In genomic region chr9:8366161-8366926, GRCh38 we compare ENCODE assay signal across 12 cellular contexts.
DNase-seq lines count a peak whose midpoint lies in the region; ATAC-seq and TF ChIP-seq lines count a peak whose summit lies in the region.
"Had no signal": no experiment of that assay in that cellular context is flagged by ENCODE, and none has a peak within 500 bp of the region (broad histone marks: within the 10 kb centered on the region; RNA-seq: fewer than 3 reads in every experiment).

No MANE protein-coding gene starts in this region.

- H3K27ac ChIP-seq in breast epithelium = no peak overlapping the region
- H3K27ac ChIP-seq in substantia nigra (ENCODE audit: low read depth, low read length, poor library complexity, severe bottlenecking) = peak overlapping the region; percentile 32
- H3K27ac ChIP-seq: suprapubic skin had no signal

- CTCF ChIA-PET in MCF 10A (lab: Yijun Ruan, JAX) = no interaction called here

- H3K4me3 ChIP-seq in breast epithelium = no peak overlapping the region
- no peak overlapping the region for H3K4me3 ChIP-seq in fibroblast of the aortic adventitia (ENCODE audit: low read depth, low read length)
- H3K4me3 ChIP-seq: suprapubic skin had no signal

- TF ChIP-seq CTCF in MCF 10A (IDR thresholded peaks at IDR 0.05; ENCODE audit: unreplicated experiment) (no peak), breast epithelium (IDR thresholded peaks at IDR 0.05) (no peak), fibroblast of the aortic adventitia (IDR thresholded peaks at IDR 0.05; ENCODE audit: insufficient read depth, low read length) (no peak)

- POLR2A ChIA-PET in MCF 10A (lab: Yijun Ruan, JAX) = no interaction called here

- H3K27me3 ChIP-seq in breast epithelium = no peaks in the 10 kb centered on the region
- H3K27me3 ChIP-seq: suprapubic skin had no signal

- no peaks in the 10 kb centered on the region for H3K4me1 Mint-ChIP-seq in MCF 10A (ENCODE audit: insufficient read depth, unreplicated experiment)

- H3K4me3 Mint-ChIP-seq in MCF 10A (ENCODE audit: unreplicated experiment) = no peak overlapping the region

- ATAC-seq in SK-N-SH treated with all-trans-retinoic acid at 6 μM for 48 hours = peak; percentile 48; the same call in 2 of the 3 replicates

- no peaks in the 10 kb centered on the region for H3K27me3 Mint-ChIP-seq in MCF 10A (ENCODE audit: insufficient read depth, unreplicated experiment)

- DNase-seq in MCF 10A (ENCODE audit: unreplicated experiment) = peak; percentile 57
- no peak for DNase-seq in breast epithelium (ENCODE audit: low spot score in 2 of 2)
- DNase-seq in fibroblast of the aortic adventitia (ENCODE audit: low read depth) = peak; percentile 70
- DNase-seq in substantia nigra (lab: John Stamatoyannopoulos, UW) = peak in 1 of 49 donors; percentile 8
- DNase-seq in midbrain (lab: John Stamatoyannopoulos, UW) = no peak
- no peak for DNase-seq in T-helper 9 cell
- no peak for DNase-seq in NCI-H226
- DNase-seq: activated CD4-positive, alpha-beta T cell treated with anti-CD3 and anti-CD28 coated beads, Interleukin-2, amount 50 U/mL, for 4 hours; NCI-H510A treated with DMSO at 0.1 percent for 48 hours; stimulated activated CD4-positive, alpha-beta T cell treated with anti-CD3 and anti-CD28 coated beads, Interleukin-4, amount 100 ng/mL, for 24 hours had no signal

- H3K4me1 ChIP-seq in breast epithelium = no peaks in the 10 kb centered on the region
- H3K4me1 ChIP-seq: suprapubic skin had no signal

- no peak overlapping the region for H3K27ac Mint-ChIP-seq in MCF 10A (ENCODE audit: low read depth, unreplicated experiment)

- H3K9me3 Mint-ChIP-seq in MCF 10A (ENCODE audit: unreplicated experiment) = no peaks in the 10 kb centered on the region

- intact Hi-C loops in MCF 10A (cut with micrococcal nuclease) = loop anchor here (5.0 kb wide), 1 partner anchor 531 kb away; no protein-coding TSS in a partner anchor
- intact Hi-C loops in breast epithelium (cut with DNase I; ENCODE audit: low total_unique reads) = loop anchor here (5.0 kb wide), 1 partner anchor 1104 kb away; no protein-coding TSS in a partner anchor

- H3K36me3 ChIP-seq in breast epithelium = no peaks in the 10 kb centered on the region
- H3K36me3 ChIP-seq: suprapubic skin had no signal

- no peaks in the 10 kb centered on the region for H3K9me3 ChIP-seq in breast epithelium
- H3K9me3 ChIP-seq: suprapubic skin had no signal

- no peaks in the 10 kb centered on the region for H3K36me3 Mint-ChIP-seq in MCF 10A (ENCODE audit: insufficient read depth, unreplicated experiment)

- BruUV-seq in MCF 10A (replicated peaks; lab: Mats Ljungman, UMichigan) = no TSS peak

- TF ChIP-seq POLR2A in breast epithelium (IDR thresholded peaks at IDR 0.05) = no peak

TF ChIP-seq in SK-N-SH treated with all-trans-retinoic acid at 6 μM for 48 hours, 23 proteins besides CTCF, POLR2A, EP300 and RAD21:
- TF ChIP-seq, protein P1, sequence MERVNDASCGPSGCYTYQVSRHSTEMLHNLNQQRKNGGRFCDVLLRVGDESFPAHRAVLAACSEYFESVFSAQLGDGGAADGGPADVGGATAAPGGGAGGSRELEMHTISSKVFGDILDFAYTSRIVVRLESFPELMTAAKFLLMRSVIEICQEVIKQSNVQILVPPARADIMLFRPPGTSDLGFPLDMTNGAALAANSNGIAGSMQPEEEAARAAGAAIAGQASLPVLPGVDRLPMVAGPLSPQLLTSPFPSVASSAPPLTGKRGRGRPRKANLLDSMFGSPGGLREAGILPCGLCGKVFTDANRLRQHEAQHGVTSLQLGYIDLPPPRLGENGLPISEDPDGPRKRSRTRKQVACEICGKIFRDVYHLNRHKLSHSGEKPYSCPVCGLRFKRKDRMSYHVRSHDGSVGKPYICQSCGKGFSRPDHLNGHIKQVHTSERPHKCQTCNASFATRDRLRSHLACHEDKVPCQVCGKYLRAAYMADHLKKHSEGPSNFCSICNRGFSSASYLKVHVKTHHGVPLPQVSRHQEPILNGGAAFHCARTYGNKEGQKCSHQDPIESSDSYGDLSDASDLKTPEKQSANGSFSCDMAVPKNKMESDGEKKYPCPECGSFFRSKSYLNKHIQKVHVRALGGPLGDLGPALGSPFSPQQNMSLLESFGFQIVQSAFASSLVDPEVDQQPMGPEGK (CRISPR knock-in tag; IDR thresholded peaks at IDR 0.05; ENCODE audit: borderline replicate concordance) = no peak
- TF ChIP-seq TOX (CRISPR knock-in tag; IDR thresholded peaks at IDR 0.05; ENCODE audit: borderline replicate concordance) (no peak), ZC3H10 (CRISPR knock-in tag; IDR thresholded peaks at IDR 0.05) (no peak), TSHZ2 (CRISPR knock-in tag; IDR thresholded peaks at IDR 0.05) (no peak), RARB (CRISPR knock-in tag; IDR thresholded peaks at IDR 0.05) (no peak)

Comparison
In these comparisons a context has a peak if more than half of its experiments do, and no peak if none do; other contexts are left out.
1. DNase-seq: peak in MCF 10A (single experiment) and fibroblast of the aortic adventitia (single experiment); none in breast epithelium (0 of 2), midbrain (single experiment), T-helper 9 cell (single experiment) and NCI-H226 (single experiment).